ENCODE assay signal across 22 cellular contexts in genomic region chr18:50013363-50014138, GRCh38.
DNase-seq lines count a peak whose midpoint lies in the region; TF ChIP-seq lines count a peak whose summit lies in the region.
"Had no signal": no experiment of that assay in that cellular context is flagged by ENCODE, and none has a peak within 500 bp of the region (broad histone marks: within the 10 kb centered on the region; RNA-seq: fewer than 3 reads in every experiment).

No MANE protein-coding gene starts in this region.

- WGBS in adrenal gland, 4 donors: 79 to 89% (median 86%) methylated on average over 8 of the region's 8 CpGs

- H3K27ac ChIP-seq in adrenal gland: no peak overlapping the region
- H3K27ac ChIP-seq: BLaER1, neutrophil had no signal

- intact Hi-C loops in adrenal gland (cut with DNase I): no loop called here

- H3K4me3 ChIP-seq in epithelial cell of esophagus (ENCODE audit: low read length) (no peak overlapping the region), adrenal gland (no peak overlapping the region)
- H3K4me3 ChIP-seq: BLaER1 had no signal

- TF ChIP-seq POLR2A in adrenal gland (IDR thresholded peaks at IDR 0.05): no peak

- no peak for TF ChIP-seq CTCF in epithelial cell of esophagus (IDR thresholded peaks at IDR 0.05; ENCODE audit: insufficient read depth, low read depth, low read length, missing control alignments)
- TF ChIP-seq CTCF in adrenal gland (IDR thresholded peaks at IDR 0.05): no peak

- no peaks in the 10 kb centered on the region for H3K36me3 ChIP-seq in adrenal gland (replicated peaks in 1 of 2)
- H3K36me3 ChIP-seq: BLaER1, neutrophil had no signal

- H3K9me3 ChIP-seq in adrenal gland (replicated peaks in 1 of 3): no peaks in the 10 kb centered on the region
- H3K9me3 ChIP-seq: BLaER1, neutrophil had no signal

- no peaks in the 10 kb centered on the region for H3K4me1 ChIP-seq in adrenal gland (replicated peaks in 1 of 2)

- no peaks in the 10 kb centered on the region for H3K27me3 ChIP-seq in adrenal gland
- H3K27me3 ChIP-seq: BLaER1 had no signal

- peak; percentile 16 for DNase-seq in AG08396 (ENCODE audit: low spot score)
- DNase-seq in LHCN-M2 (ENCODE audit: low read depth): peak; percentile 3
- peak; percentile 56 for DNase-seq in epithelial cell of esophagus (ENCODE audit: low read depth)
- DNase-seq in myocyte (ENCODE audit: low read depth): peak; percentile 2
- DNase-seq in activated CD4-positive, alpha-beta T cell treated with anti-CD3 and anti-CD28 coated beads, Interleukin-2, amount 50 U/mL, for 48 hours: no peak
- DNase-seq in RKO (ENCODE audit: low spot score): no peak
- DNase-seq in T1000 (lab: John Stamatoyannopoulos, UW): no peak
- DNase-seq in adrenal gland: no peak
- DNase-seq: activated CD4-positive, alpha-beta T cell treated with anti-CD3 and anti-CD28 coated beads, Interleukin-2, amount 10 ng/mL, durations not matched to agents 7 days and 5 days; activated CD8-positive, alpha-beta memory T cell treated with anti-CD3 and anti-CD28 coated beads, Interleukin-2, amount 50 U/mL, for 48 hours; activated effector memory CD4-positive, alpha-beta T cell treated with anti-CD3 and anti-CD28 coated beads, Interleukin-2, amount 50 U/mL, for 16 hours; head of caudate nucleus; left ventricle myocardium superior; MV-4-11; NCI-H1694 treated with DMSO at 0.1 percent for 48 hours; NCI-H345; NK-92 treated with Interleukin-12 subunit alpha and Interleukin-12 subunit beta, amount 100 ng/mL, for 24 hours; retina; stimulated activated CD4-positive, alpha-beta T cell treated with anti-CD3 and anti-CD28 coated beads, Interleukin-12 subunit alpha, Interleukin-12 subunit beta, amount 100 ng/mL, for 4 hours; T-helper 2 cell had no signal

Comparison
In these comparisons a context has a peak if more than half of its experiments do, and no peak if none do; other contexts are left out.
1. DNase-seq: peak in AG08396 (single experiment), LHCN-M2 (single experiment), epithelial cell of esophagus (single experiment) and myocyte (single experiment); none in activated CD4-positive, alpha-beta T cell treated with anti-CD3 and anti-CD28 coated beads, Interleukin-2, amount 50 U/mL, for 48 hours (0 of 2), RKO (single experiment), T1000 (single experiment) and adrenal gland (0 of 7).